In the genomic region with DNA sequence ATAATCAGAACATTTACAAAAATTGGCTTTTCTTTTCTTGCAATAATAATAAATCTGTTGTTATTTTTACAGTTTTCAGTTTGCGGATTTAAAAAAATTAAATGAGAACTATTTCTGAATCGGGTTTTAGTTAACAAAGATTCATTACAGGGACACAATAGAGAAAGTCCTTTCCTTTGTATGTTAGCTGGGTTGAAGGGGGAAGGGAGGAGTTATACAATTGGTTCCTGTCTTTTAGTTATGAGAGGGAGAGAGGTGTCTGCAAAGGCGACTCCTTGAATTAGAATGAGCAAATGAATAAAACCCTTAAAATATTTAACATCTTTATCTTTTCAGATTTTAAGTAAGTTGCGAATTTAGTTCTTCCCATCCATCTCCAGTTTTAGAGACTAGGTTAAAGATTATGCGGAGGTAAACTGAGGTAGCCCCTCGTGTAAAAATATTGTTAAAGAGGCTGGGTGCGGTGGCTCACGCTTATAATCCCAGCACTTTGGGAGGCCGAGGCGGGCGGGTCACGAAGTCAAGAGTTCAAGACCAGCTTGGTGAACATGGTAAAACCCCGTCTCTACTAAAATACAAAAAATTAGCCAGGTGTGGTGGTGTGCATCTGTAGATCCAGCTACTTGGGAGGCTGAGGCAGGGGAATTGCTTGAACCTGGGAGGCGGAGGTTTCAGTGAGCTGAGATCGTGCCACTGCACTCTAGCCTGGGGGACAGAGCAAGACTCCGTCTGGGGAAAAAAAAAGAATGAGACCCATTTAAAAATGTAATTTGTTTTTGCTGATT, we compare ENCODE assay signal across 9 cellular contexts. TPM values are rescaled to one million over a fixed set of nuclear protein-coding genes. Genes with fewer than 3 reads are reported as not detected.
DNase-seq lines count a peak whose midpoint lies in the region; ATAC-seq and TF ChIP-seq lines count a peak whose summit lies in the region.
"Had no signal": no experiment of that assay in that cellular context is flagged by ENCODE, and none has a peak within 500 bp of the region (broad histone marks: within the 10 kb centered on the region; RNA-seq: fewer than 3 reads in every experiment).

No MANE protein-coding gene starts in this region.

- H3K4me3 Mint-ChIP-seq in CD4-positive, alpha-beta T cell = peak overlapping the region; percentile 65
- H3K4me3 Mint-ChIP-seq in MCF 10A (ENCODE audit: unreplicated experiment) = peak overlapping the region; percentile 82

- ATAC-seq in CD4-positive, alpha-beta T cell (ENCODE audit: poor library complexity) = no peak
- ATAC-seq in GM21360 (IDR thresholded peaks at IDR 0.05; ENCODE audit: unreplicated experiment) (no peak), HG02884 (IDR thresholded peaks at IDR 0.05; ENCODE audit: unreplicated experiment) (no peak)

- H3K27ac Mint-ChIP-seq in CD4-positive, alpha-beta T cell = peak overlapping the region; percentile 29
- H3K27ac Mint-ChIP-seq in MCF 10A (ENCODE audit: low read depth, unreplicated experiment) = peak overlapping the region; percentile 97

- TF ChIP-seq EP300 in neural cell (conservative IDR thresholded peaks at IDR 0.05; ENCODE audit: poor library complexity, severe bottlenecking) = no peak

- no peak overlapping the region for H2AFZ ChIP-seq in neural cell (ENCODE audit: low read depth, low read length)

- H3K27me3 ChIP-seq in CD4-positive, alpha-beta T cell (ENCODE audit: control insufficient read depth, insufficient read depth, low read length) = no peaks in the 10 kb centered on the region
- H3K27me3 ChIP-seq in neural cell (ENCODE audit: insufficient read depth, low read depth, low read length) = no peaks in the 10 kb centered on the region
- H3K27me3 ChIP-seq: SJSA1 had no signal

- POLR2A ChIA-PET in CD4-positive, alpha-beta T cell (lab: Charles Lee) = interaction anchor here (0.8 to 10.4 kb wide), 3 partner anchors 8 to 125 kb away, joined by 3 to 518 read pairs (median 9); partner anchors contain the start of gene ZBTB17
- POLR2A ChIA-PET in MCF 10A (lab: Yijun Ruan, JAX) = interaction anchor here (0.6 to 9.0 kb wide), 22 partner anchors 10 to 132 kb away, joined by 3 to 283 read pairs (median 6); no protein-coding TSS in a partner anchor

- peaks cover 10% of the 10 kb centered on the region for H3F3A ChIP-seq in neural cell (ENCODE audit: insufficient read depth, low read length, poor library complexity, severe bottlenecking)

- no peaks in the 10 kb centered on the region for H3K9me2 ChIP-seq in neural cell (ENCODE audit: insufficient read depth, low read length)

- H3K27ac ChIP-seq in CD4-positive, alpha-beta T cell (ENCODE audit: low read depth, low read length) = no peak overlapping the region
- peak overlapping the region; percentile 97 for H3K27ac ChIP-seq in neural cell (ENCODE audit: low read length)
- H3K27ac ChIP-seq: SJSA1 had no signal

- peaks cover 77% of the 10 kb centered on the region for H3K79me2 ChIP-seq in neural cell (replicated peaks; ENCODE audit: insufficient read depth, low read length)

- H3K4me1 Mint-ChIP-seq in CD4-positive, alpha-beta T cell (ENCODE audit: low read depth) = peaks cover 60% of the 10 kb centered on the region
- H3K4me1 Mint-ChIP-seq in MCF 10A (ENCODE audit: insufficient read depth, unreplicated experiment) = peaks cover 23% of the 10 kb centered on the region

- BruUV-seq in MCF 10A (replicated peaks; lab: Mats Ljungman, UMichigan) = no TSS peak

- no peaks in the 10 kb centered on the region for H3K27me3 Mint-ChIP-seq in CD4-positive, alpha-beta T cell
- H3K27me3 Mint-ChIP-seq in MCF 10A (ENCODE audit: insufficient read depth, unreplicated experiment) = no peaks in the 10 kb centered on the region

- peaks cover 22% of the 10 kb centered on the region for H3K36me3 Mint-ChIP-seq in CD4-positive, alpha-beta T cell (ENCODE audit: low read depth)
- peaks cover 6% of the 10 kb centered on the region for H3K36me3 Mint-ChIP-seq in MCF 10A (ENCODE audit: insufficient read depth, unreplicated experiment)

- no peak for DNase-seq in CD4-positive, alpha-beta T cell
- DNase-seq in Kasumi-1 (lab: John Stamatoyannopoulos, UW) = peak; percentile 12 to 18
- DNase-seq in MCF 10A (ENCODE audit: unreplicated experiment) = peak; percentile 21
- DNase-seq in T-helper 9 cell = no peak
- no peak for DNase-seq in SW480 (ENCODE audit: low spot score)

- H3K4me2 ChIP-seq in neural cell (ENCODE audit: low read length) = peak overlapping the region; percentile 97

- peak overlapping the region; percentile 89 for H3K9ac ChIP-seq in neural cell (ENCODE audit: low read length)

- CTCF ChIA-PET in CD4-positive, alpha-beta T cell (lab: Charles Lee) = interaction anchor here (2.2 to 5.4 kb wide), 2 partner anchors 18 to 35 kb away, joined by 11 to 32 read pairs; no protein-coding TSS in a partner anchor
- CTCF ChIA-PET in MCF 10A (lab: Yijun Ruan, JAX) = interaction anchor here (0.5 to 1.8 kb wide), 4 partner anchors 15 to 107 kb away, joined by 3 to 7 read pairs (median 5); no protein-coding TSS in a partner anchor

- TF ChIP-seq CTCF in CD4-positive, alpha-beta T cell (IDR thresholded peaks at IDR 0.05) = no peak
- TF ChIP-seq CTCF in MCF 10A (IDR thresholded peaks at IDR 0.05; ENCODE audit: unreplicated experiment) (no peak), neural cell (IDR thresholded peaks at IDR 0.05; ENCODE audit: poor library complexity, severe bottlenecking) (no peak)

- TF ChIP-seq RAD21 in neural cell (conservative IDR thresholded peaks at IDR 0.05) = no peak

- no peaks in the 10 kb centered on the region for H3K36me3 ChIP-seq in neural cell (ENCODE audit: insufficient read depth, low read length)

- intact Hi-C loops in CD4-positive, alpha-beta T cell (cut with DNase I, micrococcal nuclease) = loop anchor here in 1 of 2 experiments (5.0 to 10.0 kb wide), 3 partner anchors 34 to 126 kb away; partner anchors contain the start of gene ZBTB17
- intact Hi-C loops in MCF 10A (cut with micrococcal nuclease) = loop anchor here (2.0 kb wide), 1 partner anchor 97 kb away; no protein-coding TSS in a partner anchor

- H3K4me3 ChIP-seq in neural cell (ENCODE audit: low read length) = peak overlapping the region; percentile 98
- H3K4me3 ChIP-seq: SJSA1 had no signal

- H3K9me3 ChIP-seq in CD4-positive, alpha-beta T cell (ENCODE audit: control insufficient read depth, low read length) = no peaks in the 10 kb centered on the region
- no peaks in the 10 kb centered on the region for H3K9me3 ChIP-seq in neural cell (ENCODE audit: low read length)
- H3K9me3 ChIP-seq: SJSA1 had no signal

- H3K9me3 Mint-ChIP-seq in CD4-positive, alpha-beta T cell = no peaks in the 10 kb centered on the region
- no peaks in the 10 kb centered on the region for H3K9me3 Mint-ChIP-seq in MCF 10A (ENCODE audit: unreplicated experiment)

- no peaks in the 10 kb centered on the region for H4K20me1 ChIP-seq in neural cell (ENCODE audit: insufficient read depth)

TF ChIP-seq in neural cell, 6 proteins besides CTCF, POLR2A, EP300 and RAD21:
- TF ChIP-seq SMC3 (conservative IDR thresholded peaks at IDR 0.05; ENCODE audit: poor library complexity) (no peak), MXI1 (conservative IDR thresholded peaks at IDR 0.05; ENCODE audit: poor library complexity, severe bottlenecking) (no peak), TAF1 (IDR thresholded peaks at IDR 0.05; ENCODE audit: low read depth) (no peak), EZH2 (IDR thresholded peaks at IDR 0.05; ENCODE audit: borderline replicate concordance, insufficient read depth, low read length, poor library complexity, severe bottlenecking) (no peak), POLR2AphosphoS5 (IDR thresholded peaks at IDR 0.05) (no peak)
- TF ChIP-seq, protein P1, sequence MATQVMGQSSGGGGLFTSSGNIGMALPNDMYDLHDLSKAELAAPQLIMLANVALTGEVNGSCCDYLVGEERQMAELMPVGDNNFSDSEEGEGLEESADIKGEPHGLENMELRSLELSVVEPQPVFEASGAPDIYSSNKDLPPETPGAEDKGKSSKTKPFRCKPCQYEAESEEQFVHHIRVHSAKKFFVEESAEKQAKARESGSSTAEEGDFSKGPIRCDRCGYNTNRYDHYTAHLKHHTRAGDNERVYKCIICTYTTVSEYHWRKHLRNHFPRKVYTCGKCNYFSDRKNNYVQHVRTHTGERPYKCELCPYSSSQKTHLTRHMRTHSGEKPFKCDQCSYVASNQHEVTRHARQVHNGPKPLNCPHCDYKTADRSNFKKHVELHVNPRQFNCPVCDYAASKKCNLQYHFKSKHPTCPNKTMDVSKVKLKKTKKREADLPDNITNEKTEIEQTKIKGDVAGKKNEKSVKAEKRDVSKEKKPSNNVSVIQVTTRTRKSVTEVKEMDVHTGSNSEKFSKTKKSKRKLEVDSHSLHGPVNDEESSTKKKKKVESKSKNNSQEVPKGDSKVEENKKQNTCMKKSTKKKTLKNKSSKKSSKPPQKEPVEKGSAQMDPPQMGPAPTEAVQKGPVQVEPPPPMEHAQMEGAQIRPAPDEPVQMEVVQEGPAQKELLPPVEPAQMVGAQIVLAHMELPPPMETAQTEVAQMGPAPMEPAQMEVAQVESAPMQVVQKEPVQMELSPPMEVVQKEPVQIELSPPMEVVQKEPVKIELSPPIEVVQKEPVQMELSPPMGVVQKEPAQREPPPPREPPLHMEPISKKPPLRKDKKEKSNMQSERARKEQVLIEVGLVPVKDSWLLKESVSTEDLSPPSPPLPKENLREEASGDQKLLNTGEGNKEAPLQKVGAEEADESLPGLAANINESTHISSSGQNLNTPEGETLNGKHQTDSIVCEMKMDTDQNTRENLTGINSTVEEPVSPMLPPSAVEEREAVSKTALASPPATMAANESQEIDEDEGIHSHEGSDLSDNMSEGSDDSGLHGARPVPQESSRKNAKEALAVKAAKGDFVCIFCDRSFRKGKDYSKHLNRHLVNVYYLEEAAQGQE (IDR thresholded peaks at IDR 0.05; ENCODE audit: borderline replicate concordance) = no peak

RNA-seq across cellular contexts. Expression of gene SPEN, which starts 3.9 kb away (rescaled TPM):
- total RNA-seq in CD4-positive, alpha-beta T cell = 10 to 100 TPM; 73.5 to 76.7 TPM
- 44.2 and 50.6 TPM in 2 replicates for total RNA-seq in MCF 10A (2022)
- polyA plus RNA-seq in neural cell = 7.1 and 11.3 TPM in 2 replicates
- polyA minus RNA-seq in neural cell = 92.5 and 106 TPM in 2 replicates

RNA-seq across cellular contexts. Expression of gene UQCRHL, which starts 44.0 kb away (rescaled TPM):
- under 1 TPM; 0.25 to 0.69 TPM for total RNA-seq in CD4-positive, alpha-beta T cell
- total RNA-seq in MCF 10A (2022) = 1.1 and 1.7 TPM in 2 replicates
- polyA plus RNA-seq in neural cell = 3.9 and 6.1 TPM in 2 replicates
- 1.6 and 1.7 TPM in 2 replicates for polyA minus RNA-seq in neural cell

Comparison
In these comparisons a context has a peak if more than half of its experiments do, and no peak if none do; other contexts are left out.
1. DNase-seq: peak in Kasumi-1 (2 of 2) and MCF 10A (single experiment); none in CD4-positive, alpha-beta T cell (0 of 10), T-helper 9 cell (single experiment) and SW480 (single experiment).